ENCODE assay signal across 1 cellular context in the genomic region with DNA sequence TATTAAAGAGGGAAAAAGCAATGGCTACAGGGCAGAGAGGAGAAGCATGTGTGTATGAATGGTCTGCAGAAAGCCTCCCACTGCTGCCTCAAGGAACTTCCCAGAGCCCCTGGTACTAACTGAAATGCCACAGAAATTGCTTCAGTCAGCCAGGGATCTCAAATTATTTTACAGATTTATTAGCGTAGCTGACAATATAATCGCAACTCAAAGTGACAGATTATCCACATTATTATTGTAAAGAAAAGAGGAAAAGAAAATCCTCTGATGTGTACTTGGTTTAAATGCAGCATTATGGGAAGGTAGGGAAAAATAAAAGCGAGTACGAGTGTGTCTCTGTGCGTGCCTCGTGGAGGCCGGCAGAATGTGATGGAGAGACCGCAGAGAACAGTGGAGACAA.
TF ChIP-seq lines count a peak whose summit lies in the region.

No MANE protein-coding gene starts in this region.

TF ChIP-seq in WTC11, 78 proteins besides CTCF, POLR2A, EP300 and RAD21 (continued from another document):
- TF ChIP-seq EMX1 (CRISPR knock-in tag; IDR thresholded peaks at IDR 0.05) (no peak), ZNF263 (CRISPR knock-in tag; IDR thresholded peaks at IDR 0.05; ENCODE audit: low read depth) (no peak), ATF1 (CRISPR knock-in tag; IDR thresholded peaks at IDR 0.05) (no peak), SMAD3 (CRISPR knock-in tag; IDR thresholded peaks at IDR 0.05; ENCODE audit: borderline replicate concordance) (no peak), GTF2I (CRISPR knock-in tag; conservative IDR thresholded peaks at IDR 0.05) (no peak), FOXP1 (CRISPR knock-in tag; IDR thresholded peaks at IDR 0.05; ENCODE audit: borderline replicate concordance) (no peak), ZBTB21 (CRISPR knock-in tag; IDR thresholded peaks at IDR 0.05; ENCODE audit: borderline replicate concordance) (no peak), SP1 (CRISPR knock-in tag; conservative IDR thresholded peaks at IDR 0.05) (no peak), FOXK1 (CRISPR knock-in tag; IDR thresholded peaks at IDR 0.05) (no peak)
- TF ChIP-seq, protein P1, sequence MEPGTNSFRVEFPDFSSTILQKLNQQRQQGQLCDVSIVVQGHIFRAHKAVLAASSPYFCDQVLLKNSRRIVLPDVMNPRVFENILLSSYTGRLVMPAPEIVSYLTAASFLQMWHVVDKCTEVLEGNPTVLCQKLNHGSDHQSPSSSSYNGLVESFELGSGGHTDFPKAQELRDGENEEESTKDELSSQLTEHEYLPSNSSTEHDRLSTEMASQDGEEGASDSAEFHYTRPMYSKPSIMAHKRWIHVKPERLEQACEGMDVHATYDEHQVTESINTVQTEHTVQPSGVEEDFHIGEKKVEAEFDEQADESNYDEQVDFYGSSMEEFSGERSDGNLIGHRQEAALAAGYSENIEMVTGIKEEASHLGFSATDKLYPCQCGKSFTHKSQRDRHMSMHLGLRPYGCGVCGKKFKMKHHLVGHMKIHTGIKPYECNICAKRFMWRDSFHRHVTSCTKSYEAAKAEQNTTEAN (CRISPR knock-in tag; IDR thresholded peaks at IDR 0.05), result no peak
- TF ChIP-seq, protein P2, sequence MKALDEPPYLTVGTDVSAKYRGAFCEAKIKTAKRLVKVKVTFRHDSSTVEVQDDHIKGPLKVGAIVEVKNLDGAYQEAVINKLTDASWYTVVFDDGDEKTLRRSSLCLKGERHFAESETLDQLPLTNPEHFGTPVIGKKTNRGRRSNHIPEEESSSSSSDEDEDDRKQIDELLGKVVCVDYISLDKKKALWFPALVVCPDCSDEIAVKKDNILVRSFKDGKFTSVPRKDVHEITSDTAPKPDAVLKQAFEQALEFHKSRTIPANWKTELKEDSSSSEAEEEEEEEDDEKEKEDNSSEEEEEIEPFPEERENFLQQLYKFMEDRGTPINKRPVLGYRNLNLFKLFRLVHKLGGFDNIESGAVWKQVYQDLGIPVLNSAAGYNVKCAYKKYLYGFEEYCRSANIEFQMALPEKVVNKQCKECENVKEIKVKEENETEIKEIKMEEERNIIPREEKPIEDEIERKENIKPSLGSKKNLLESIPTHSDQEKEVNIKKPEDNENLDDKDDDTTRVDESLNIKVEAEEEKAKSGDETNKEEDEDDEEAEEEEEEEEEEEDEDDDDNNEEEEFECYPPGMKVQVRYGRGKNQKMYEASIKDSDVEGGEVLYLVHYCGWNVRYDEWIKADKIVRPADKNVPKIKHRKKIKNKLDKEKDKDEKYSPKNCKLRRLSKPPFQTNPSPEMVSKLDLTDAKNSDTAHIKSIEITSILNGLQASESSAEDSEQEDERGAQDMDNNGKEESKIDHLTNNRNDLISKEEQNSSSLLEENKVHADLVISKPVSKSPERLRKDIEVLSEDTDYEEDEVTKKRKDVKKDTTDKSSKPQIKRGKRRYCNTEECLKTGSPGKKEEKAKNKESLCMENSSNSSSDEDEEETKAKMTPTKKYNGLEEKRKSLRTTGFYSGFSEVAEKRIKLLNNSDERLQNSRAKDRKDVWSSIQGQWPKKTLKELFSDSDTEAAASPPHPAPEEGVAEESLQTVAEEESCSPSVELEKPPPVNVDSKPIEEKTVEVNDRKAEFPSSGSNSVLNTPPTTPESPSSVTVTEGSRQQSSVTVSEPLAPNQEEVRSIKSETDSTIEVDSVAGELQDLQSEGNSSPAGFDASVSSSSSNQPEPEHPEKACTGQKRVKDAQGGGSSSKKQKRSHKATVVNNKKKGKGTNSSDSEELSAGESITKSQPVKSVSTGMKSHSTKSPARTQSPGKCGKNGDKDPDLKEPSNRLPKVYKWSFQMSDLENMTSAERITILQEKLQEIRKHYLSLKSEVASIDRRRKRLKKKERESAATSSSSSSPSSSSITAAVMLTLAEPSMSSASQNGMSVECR (CRISPR knock-in tag; IDR thresholded peaks at IDR 0.05; ENCODE audit: borderline replicate concordance), result no peak
- TF ChIP-seq, protein P3, sequence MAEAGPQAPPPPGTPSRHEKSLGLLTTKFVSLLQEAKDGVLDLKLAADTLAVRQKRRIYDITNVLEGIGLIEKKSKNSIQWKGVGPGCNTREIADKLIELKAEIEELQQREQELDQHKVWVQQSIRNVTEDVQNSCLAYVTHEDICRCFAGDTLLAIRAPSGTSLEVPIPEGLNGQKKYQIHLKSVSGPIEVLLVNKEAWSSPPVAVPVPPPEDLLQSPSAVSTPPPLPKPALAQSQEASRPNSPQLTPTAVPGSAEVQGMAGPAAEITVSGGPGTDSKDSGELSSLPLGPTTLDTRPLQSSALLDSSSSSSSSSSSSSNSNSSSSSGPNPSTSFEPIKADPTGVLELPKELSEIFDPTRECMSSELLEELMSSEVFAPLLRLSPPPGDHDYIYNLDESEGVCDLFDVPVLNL (CRISPR knock-in tag; IDR thresholded peaks at IDR 0.05; ENCODE audit: borderline replicate concordance, low read depth), result no peak
- TF ChIP-seq, protein P4, sequence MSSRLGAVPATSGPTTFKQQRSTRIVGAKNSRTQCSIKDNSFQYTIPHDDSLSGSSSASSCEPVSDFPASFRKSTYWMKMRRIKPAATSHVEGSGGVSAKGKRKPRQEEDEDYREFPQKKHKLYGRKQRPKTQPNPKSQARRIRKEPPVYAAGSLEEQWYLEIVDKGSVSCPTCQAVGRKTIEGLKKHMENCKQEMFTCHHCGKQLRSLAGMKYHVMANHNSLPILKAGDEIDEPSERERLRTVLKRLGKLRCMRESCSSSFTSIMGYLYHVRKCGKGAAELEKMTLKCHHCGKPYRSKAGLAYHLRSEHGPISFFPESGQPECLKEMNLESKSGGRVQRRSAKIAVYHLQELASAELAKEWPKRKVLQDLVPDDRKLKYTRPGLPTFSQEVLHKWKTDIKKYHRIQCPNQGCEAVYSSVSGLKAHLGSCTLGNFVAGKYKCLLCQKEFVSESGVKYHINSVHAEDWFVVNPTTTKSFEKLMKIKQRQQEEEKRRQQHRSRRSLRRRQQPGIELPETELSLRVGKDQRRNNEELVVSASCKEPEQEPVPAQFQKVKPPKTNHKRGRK (CRISPR knock-in tag; IDR thresholded peaks at IDR 0.05; ENCODE audit: borderline replicate concordance), result no peak
- TF ChIP-seq, protein P5, sequence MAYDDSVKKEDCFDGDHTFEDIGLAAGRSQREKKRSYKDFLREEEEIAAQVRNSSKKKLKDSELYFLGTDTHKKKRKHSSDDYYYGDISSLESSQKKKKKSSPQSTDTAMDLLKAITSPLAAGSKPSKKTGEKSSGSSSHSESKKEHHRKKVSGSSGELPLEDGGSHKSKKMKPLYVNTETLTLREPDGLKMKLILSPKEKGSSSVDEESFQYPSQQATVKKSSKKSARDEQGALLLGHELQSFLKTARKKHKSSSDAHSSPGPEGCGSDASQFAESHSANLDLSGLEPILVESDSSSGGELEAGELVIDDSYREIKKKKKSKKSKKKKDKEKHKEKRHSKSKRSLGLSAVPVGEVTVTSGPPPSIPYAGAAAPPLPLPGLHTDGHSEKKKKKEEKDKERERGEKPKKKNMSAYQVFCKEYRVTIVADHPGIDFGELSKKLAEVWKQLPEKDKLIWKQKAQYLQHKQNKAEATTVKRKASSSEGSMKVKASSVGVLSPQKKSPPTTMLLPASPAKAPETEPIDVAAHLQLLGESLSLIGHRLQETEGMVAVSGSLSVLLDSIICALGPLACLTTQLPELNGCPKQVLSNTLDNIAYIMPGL (CRISPR knock-in tag; IDR thresholded peaks at IDR 0.05), result no peak
- TF ChIP-seq, protein P6, sequence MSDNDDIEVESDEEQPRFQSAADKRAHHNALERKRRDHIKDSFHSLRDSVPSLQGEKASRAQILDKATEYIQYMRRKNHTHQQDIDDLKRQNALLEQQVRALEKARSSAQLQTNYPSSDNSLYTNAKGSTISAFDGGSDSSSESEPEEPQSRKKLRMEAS (CRISPR knock-in tag; IDR thresholded peaks at IDR 0.05), result no peak
- TF ChIP-seq, protein P7, sequence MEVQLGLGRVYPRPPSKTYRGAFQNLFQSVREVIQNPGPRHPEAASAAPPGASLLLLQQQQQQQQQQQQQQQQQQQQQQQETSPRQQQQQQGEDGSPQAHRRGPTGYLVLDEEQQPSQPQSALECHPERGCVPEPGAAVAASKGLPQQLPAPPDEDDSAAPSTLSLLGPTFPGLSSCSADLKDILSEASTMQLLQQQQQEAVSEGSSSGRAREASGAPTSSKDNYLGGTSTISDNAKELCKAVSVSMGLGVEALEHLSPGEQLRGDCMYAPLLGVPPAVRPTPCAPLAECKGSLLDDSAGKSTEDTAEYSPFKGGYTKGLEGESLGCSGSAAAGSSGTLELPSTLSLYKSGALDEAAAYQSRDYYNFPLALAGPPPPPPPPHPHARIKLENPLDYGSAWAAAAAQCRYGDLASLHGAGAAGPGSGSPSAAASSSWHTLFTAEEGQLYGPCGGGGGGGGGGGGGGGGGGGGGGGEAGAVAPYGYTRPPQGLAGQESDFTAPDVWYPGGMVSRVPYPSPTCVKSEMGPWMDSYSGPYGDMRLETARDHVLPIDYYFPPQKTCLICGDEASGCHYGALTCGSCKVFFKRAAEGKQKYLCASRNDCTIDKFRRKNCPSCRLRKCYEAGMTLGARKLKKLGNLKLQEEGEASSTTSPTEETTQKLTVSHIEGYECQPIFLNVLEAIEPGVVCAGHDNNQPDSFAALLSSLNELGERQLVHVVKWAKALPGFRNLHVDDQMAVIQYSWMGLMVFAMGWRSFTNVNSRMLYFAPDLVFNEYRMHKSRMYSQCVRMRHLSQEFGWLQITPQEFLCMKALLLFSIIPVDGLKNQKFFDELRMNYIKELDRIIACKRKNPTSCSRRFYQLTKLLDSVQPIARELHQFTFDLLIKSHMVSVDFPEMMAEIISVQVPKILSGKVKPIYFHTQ (CRISPR knock-in tag; IDR thresholded peaks at IDR 0.05), result no peak
